ENCODE assay signal across 9 cellular contexts in the genomic region with DNA sequence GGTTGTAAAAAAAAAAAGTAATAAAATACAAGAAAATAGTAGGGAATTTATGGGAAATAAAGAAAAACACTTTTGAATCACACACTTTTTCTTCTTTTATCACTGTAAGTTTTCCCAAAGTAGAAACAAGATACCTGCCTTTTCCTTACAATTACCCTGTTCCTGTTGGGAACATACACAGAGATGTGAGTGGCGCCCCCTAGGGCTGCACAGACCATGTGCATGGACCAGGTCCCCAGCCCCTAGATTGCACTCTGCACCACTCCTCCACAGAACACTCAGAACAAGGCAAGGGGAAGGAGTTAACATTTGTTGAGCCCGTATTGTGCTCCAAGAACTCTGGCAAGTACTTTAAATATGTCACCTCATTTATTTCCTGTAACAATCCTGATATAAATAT.
A peak's percentile ranks its signal among the peaks of the same experiment; 100 is the strongest.
DNase-seq lines count a peak whose midpoint lies in the region; ATAC-seq and TF ChIP-seq lines count a peak whose summit lies in the region.
"Had no signal": no experiment of that assay in that cellular context is flagged by ENCODE, and none has a peak within 500 bp of the region (broad histone marks: within the 10 kb centered on the region; RNA-seq: fewer than 3 reads in every experiment).

No MANE protein-coding gene starts in this region.

- H4K91ac ChIP-seq in neuronal stem cell (ENCODE audit: low read depth, low read length, poor library complexity), result no peak overlapping the region

- no TSS peak for BruUV-seq in PC-3 (replicated peaks; lab: Mats Ljungman, UMichigan)

- H4K20me1 ChIP-seq in PC-3 (ENCODE audit: low read length), result no peaks in the 10 kb centered on the region

- no peak overlapping the region for H2BK120ac ChIP-seq in neuronal stem cell (ENCODE audit: low read depth, low read length)

- no peak overlapping the region for H3K4me3 Mint-ChIP-seq in activated CD4-positive, alpha-beta T cell treated with anti-CD3 and anti-CD28 coated beads, Interleukin-2, amount 10 ng/mL, durations not matched to agents 7 days and 5 days
- no peak overlapping the region for H3K4me3 Mint-ChIP-seq in T-helper 2 cell treated with Interferon-gamma antibody and Interleukin-4, amounts not matched to agents 5 μg/mL and 100 μg/mL, for 36 hours

- no peak overlapping the region for H3K23ac ChIP-seq in neuronal stem cell (ENCODE audit: low read depth, low read length, poor library complexity)

- no peaks in the 10 kb centered on the region for H3K79me1 ChIP-seq in neuronal stem cell (ENCODE audit: low read depth, low read length)

- H3K36me3 ChIP-seq in PC-3 (ENCODE audit: low read depth, low read length), result no peaks in the 10 kb centered on the region
- no peaks in the 10 kb centered on the region for H3K36me3 ChIP-seq in neuronal stem cell (replicated peaks in 1 of 2; ENCODE audit: control insufficient read depth in 2 of 2, insufficient read depth in 2 of 2, low read length in 2 of 2)

- H2AK5ac ChIP-seq in neuronal stem cell (ENCODE audit: low read depth, low read length), result no peak overlapping the region

- H3K36me3 Mint-ChIP-seq in activated CD4-positive, alpha-beta T cell treated with anti-CD3 and anti-CD28 coated beads, Interleukin-2, amount 10 ng/mL, durations not matched to agents 7 days and 5 days (ENCODE audit: low read depth), result no peaks in the 10 kb centered on the region
- no peaks in the 10 kb centered on the region for H3K36me3 Mint-ChIP-seq in T-helper 2 cell treated with Interferon-gamma antibody and Interleukin-4, amounts not matched to agents 5 μg/mL and 100 μg/mL, for 36 hours (ENCODE audit: low read depth)

- H3K27ac ChIP-seq in PC-3 (ENCODE audit: low read length) (no peak overlapping the region), foreskin keratinocyte (no peak overlapping the region), neuronal stem cell (replicated peaks; ENCODE audit: low read length) (no peak overlapping the region)
- H3K27ac ChIP-seq: SK-N-MC had no signal

- H3K4me3 ChIP-seq in PC-3 (ENCODE audit: low read length) (no peak overlapping the region), neuronal stem cell (ENCODE audit: low read length in 2 of 2) (no peak overlapping the region)
- H3K4me3 ChIP-seq: SK-N-MC had no signal

- H3K27ac Mint-ChIP-seq in activated CD4-positive, alpha-beta T cell treated with anti-CD3 and anti-CD28 coated beads, Interleukin-2, amount 10 ng/mL, durations not matched to agents 7 days and 5 days, result no peak overlapping the region
- no peak overlapping the region for H3K27ac Mint-ChIP-seq in T-helper 2 cell treated with Interferon-gamma antibody and Interleukin-4, amounts not matched to agents 5 μg/mL and 100 μg/mL, for 36 hours

- no peak overlapping the region for H2BK12ac ChIP-seq in neuronal stem cell (ENCODE audit: low read length)

- H3K4me2 ChIP-seq in PC-3 (ENCODE audit: low read length), result no peak overlapping the region
- no peak overlapping the region for H3K4me2 ChIP-seq in neuronal stem cell (ENCODE audit: insufficient read depth, low read length, poor library complexity, severe bottlenecking)

- peak; percentile 11 for DNase-seq in activated CD4-positive, alpha-beta T cell treated with anti-CD3 and anti-CD28 coated beads, Interleukin-2, amount 10 ng/mL, durations not matched to agents 7 days and 5 days
- no peak for DNase-seq in activated CD4-positive, alpha-beta T cell treated with anti-CD3 and anti-CD28 coated beads, Interleukin-2, amount 50 U/mL, for 1 hour
- peak; percentile 41 for DNase-seq in PC-3
- DNase-seq in foreskin keratinocyte, result no peak
- peak; percentile 1 to 6 for DNase-seq in stimulated activated CD8-positive, alpha-beta memory T cell treated with anti-CD3 and anti-CD28 coated beads, Interleukin-7, amount 100 ng/mL, for 48 hours (ENCODE audit: extremely low read depth in 1 of 2, low read depth in 1 of 2)
- no peak for DNase-seq in T-helper 2 cell treated with Interferon-gamma antibody and Interleukin-4, amounts not matched to agents 5 μg/mL and 100 μg/mL, for 36 hours (ENCODE audit: low spot score)
- no peak for DNase-seq in neuronal stem cell (ENCODE audit: low spot score)
- no peak for DNase-seq in NCI-H524 treated with DMSO at 0.1 percent for 48 hours (lab: John Stamatoyannopoulos, UW)

- no peak overlapping the region for H3K14ac ChIP-seq in neuronal stem cell (ENCODE audit: low read length)

- ATAC-seq in PC-3 (no peak; the same call in 1 of the 2 replicates), foreskin keratinocyte (peak; percentile 24)

- intact Hi-C loops in PC-3 (cut with micrococcal nuclease), result no loop called here

- CTCF ChIA-PET in activated CD4-positive, alpha-beta T cell treated with anti-CD3 and anti-CD28 coated beads, Interleukin-2, amount 10 ng/mL, durations not matched to agents 7 days and 5 days (lab: Charles Lee), result no interaction called here
- CTCF ChIA-PET in PC-3 (lab: Charles Lee), result no interaction called here

- H3K27me3 ChIP-seq in PC-3 (ENCODE audit: low read length) (no peaks in the 10 kb centered on the region), foreskin keratinocyte (no peaks in the 10 kb centered on the region), neuronal stem cell (ENCODE audit: control insufficient read depth in 3 of 3, insufficient read depth in 3 of 3, low read depth in 1 of 3, low read length in 3 of 3) (no peaks in the 10 kb centered on the region)

- no peak overlapping the region for H3K9ac ChIP-seq in PC-3 (ENCODE audit: low read length)
- no peak overlapping the region for H3K9ac ChIP-seq in neuronal stem cell (ENCODE audit: low read depth, low read length, poor library complexity)

- POLR2A ChIA-PET in activated CD4-positive, alpha-beta T cell treated with anti-CD3 and anti-CD28 coated beads, Interleukin-2, amount 10 ng/mL, durations not matched to agents 7 days and 5 days (lab: Charles Lee), result no interaction called here
- POLR2A ChIA-PET in PC-3 (lab: Charles Lee; ENCODE audit: unreplicated experiment), result no interaction called here

- peak; percentile 73 for TF ChIP-seq CTCF in PC-3 (conservative IDR thresholded peaks at IDR 0.05; ENCODE audit: low read depth, low read length)
- peak; percentile 54 for TF ChIP-seq CTCF in foreskin keratinocyte (conservative IDR thresholded peaks at IDR 0.05)

- no peaks in the 10 kb centered on the region for H3F3A ChIP-seq in PC-3 (ENCODE audit: low read length, unreplicated experiment)

- no peaks in the 10 kb centered on the region for H3K9me2 ChIP-seq in PC-3 (replicated peaks; ENCODE audit: low read length)

- H3K27me3 Mint-ChIP-seq in activated CD4-positive, alpha-beta T cell treated with anti-CD3 and anti-CD28 coated beads, Interleukin-2, amount 10 ng/mL, durations not matched to agents 7 days and 5 days, result no peaks in the 10 kb centered on the region
- H3K27me3 Mint-ChIP-seq in T-helper 2 cell treated with Interferon-gamma antibody and Interleukin-4, amounts not matched to agents 5 μg/mL and 100 μg/mL, for 36 hours (ENCODE audit: low read depth), result peaks cover 17% of the 10 kb centered on the region

- no peaks in the 10 kb centered on the region for H3K4me1 Mint-ChIP-seq in activated CD4-positive, alpha-beta T cell treated with anti-CD3 and anti-CD28 coated beads, Interleukin-2, amount 10 ng/mL, durations not matched to agents 7 days and 5 days
- H3K4me1 Mint-ChIP-seq in T-helper 2 cell treated with Interferon-gamma antibody and Interleukin-4, amounts not matched to agents 5 μg/mL and 100 μg/mL, for 36 hours (ENCODE audit: low read depth), result no peaks in the 10 kb centered on the region

- H2AFZ ChIP-seq in PC-3 (ENCODE audit: low read length) (no peak overlapping the region), neuronal stem cell (ENCODE audit: low read length) (no peak overlapping the region)

- H3K4me1 ChIP-seq in PC-3 (ENCODE audit: insufficient read depth, low read length) (0 out of 2 replicates have a peak, but pooled peaks cover 5% of the 10 kb centered on the region), foreskin keratinocyte (no peaks in the 10 kb centered on the region), neuronal stem cell (ENCODE audit: control insufficient read depth in 2 of 2, insufficient read depth in 1 of 2, low read depth in 1 of 2, low read length in 2 of 2) (no peaks in the 10 kb centered on the region)

- WGBS in neuronal stem cell (ENCODE audit: extremely low coverage in 2 of 2, insufficient read length in 2 of 2, insufficient replicate concordance in 1 of 2), 2 donors, result no CpG with 5 or more reads among the region's 2 CpGs

- no peak overlapping the region for H2BK15ac ChIP-seq in neuronal stem cell (ENCODE audit: low read length)

- no peaks in the 10 kb centered on the region for H3K9me3 ChIP-seq in PC-3 (ENCODE audit: low read length)
- H3K9me3 ChIP-seq in neuronal stem cell (replicated peaks in 1 of 2; ENCODE audit: control insufficient read depth in 2 of 2, insufficient read depth in 1 of 2, low read depth in 1 of 2, low read length in 2 of 2), result no peaks in the 10 kb centered on the region

- no peaks in the 10 kb centered on the region for H3K79me2 ChIP-seq in PC-3 (ENCODE audit: low read length)

- no peak overlapping the region for H2BK5ac ChIP-seq in neuronal stem cell (ENCODE audit: low read length)

- no peak overlapping the region for H3K4ac ChIP-seq in neuronal stem cell (ENCODE audit: low read length)

- no peak overlapping the region for H3K18ac ChIP-seq in neuronal stem cell (ENCODE audit: low read length)

- no peak overlapping the region for H4K8ac ChIP-seq in neuronal stem cell (ENCODE audit: low read depth, low read length)

- H3K9me3 Mint-ChIP-seq in activated CD4-positive, alpha-beta T cell treated with anti-CD3 and anti-CD28 coated beads, Interleukin-2, amount 10 ng/mL, durations not matched to agents 7 days and 5 days, result no peaks in the 10 kb centered on the region
- H3K9me3 Mint-ChIP-seq in T-helper 2 cell treated with Interferon-gamma antibody and Interleukin-4, amounts not matched to agents 5 μg/mL and 100 μg/mL, for 36 hours, result no peaks in the 10 kb centered on the region

Comparison
In these comparisons a context has a peak if more than half of its experiments do, and no peak if none do; other contexts are left out.
1. DNase-seq: peak in activated CD4-positive, alpha-beta T cell treated with anti-CD3 and anti-CD28 coated beads, Interleukin-2, amount 10 ng/mL, durations not matched to agents 7 days and 5 days (single experiment), PC-3 (single experiment) and stimulated activated CD8-positive, alpha-beta memory T cell treated with anti-CD3 and anti-CD28 coated beads, Interleukin-7, amount 100 ng/mL, for 48 hours (2 of 2); none in activated CD4-positive, alpha-beta T cell treated with anti-CD3 and anti-CD28 coated beads, Interleukin-2, amount 50 U/mL, for 1 hour (single experiment), foreskin keratinocyte (0 of 2), T-helper 2 cell treated with Interferon-gamma antibody and Interleukin-4, amounts not matched to agents 5 μg/mL and 100 μg/mL, for 36 hours (single experiment), neuronal stem cell (single experiment) and NCI-H524 treated with DMSO at 0.1 percent for 48 hours (single experiment).